1 cellular context compared by ENCODE assay signal in the genomic region with DNA sequence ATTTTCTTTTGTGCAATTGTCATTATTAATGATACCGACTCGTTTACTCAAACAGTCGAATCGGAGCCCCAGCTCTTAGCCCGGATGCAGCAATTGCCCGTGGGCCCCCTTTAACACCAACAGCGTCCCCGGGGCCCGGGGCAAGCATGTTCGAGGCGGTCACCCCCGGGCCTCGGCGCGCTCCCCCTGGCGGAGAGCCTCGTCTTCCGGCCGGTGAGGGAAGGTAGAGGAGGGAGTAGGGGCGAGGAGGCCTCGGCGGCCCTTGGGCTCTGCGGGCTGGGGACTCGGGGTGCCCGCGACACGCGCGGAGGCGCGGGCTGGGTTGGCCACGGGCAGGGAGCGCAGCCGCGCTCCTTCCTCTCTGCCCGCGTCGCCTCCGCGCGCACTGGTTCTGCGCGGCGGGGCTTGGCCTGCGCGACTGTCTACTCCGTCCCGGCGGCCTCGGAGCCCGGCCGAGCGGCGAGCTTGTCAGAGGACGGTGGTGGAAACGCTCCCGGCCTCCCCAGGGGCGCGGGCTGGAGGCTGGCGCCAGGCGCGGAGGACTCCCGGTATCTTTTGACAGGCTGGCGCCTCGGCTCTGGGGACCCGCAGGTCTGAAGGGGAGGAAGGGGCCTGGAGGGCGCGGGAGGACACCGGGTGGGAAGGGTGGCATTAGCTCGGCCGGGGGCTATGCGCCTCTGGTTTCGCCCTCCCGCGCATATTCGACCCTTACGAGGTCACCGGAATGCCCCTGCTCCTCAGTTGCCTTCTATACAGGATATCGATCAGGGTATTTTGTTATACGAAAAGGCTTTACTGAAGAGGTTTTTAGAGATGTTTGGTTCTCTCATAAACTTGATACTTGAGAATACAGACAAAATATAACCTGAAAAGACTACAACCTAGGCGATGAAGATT.
TF ChIP-seq lines count a peak whose summit lies in the region.

No MANE protein-coding gene starts in this region.

TF ChIP-seq in K562, 482 proteins besides CTCF, POLR2A, EP300 and RAD21 (continues in another document):
- TF ChIP-seq NR3C1 (CRISPR knock-in tag; IDR thresholded peaks at IDR 0.05) (peak; percentile 83), ZNF431 (CRISPR knock-in tag; IDR thresholded peaks at IDR 0.05) (peak; percentile 67; the same call in 1 of the 2 replicates), NBN (IDR thresholded peaks at IDR 0.05; ENCODE audit: low read depth) (no peak), ZKSCAN8 (CRISPR knock-in tag; IDR thresholded peaks at IDR 0.05) (no peak), CCNT2 (IDR thresholded peaks at IDR 0.05; ENCODE audit: borderline replicate concordance, extremely low read depth, insufficient read length, low read depth, low read length) (peak; percentile 64), CHD1 (IDR thresholded peaks at IDR 0.05; ENCODE audit: low read length) (peak; percentile 22), XRCC3 (IDR thresholded peaks at IDR 0.05) (no peak), RBM22 (IDR thresholded peaks at IDR 0.05; ENCODE audit: low read depth, low read length, poor library complexity, severe bottlenecking) (peak; percentile 62), CBX3 (IDR thresholded peaks at IDR 0.05; ENCODE audit: borderline replicate concordance in 1 of 2, low read length in 2 of 2) (peak in 1 of 2 experiments; percentile 53; a peak in 1 of 3 replicates), ZBTB7A (IDR thresholded peaks at IDR 0.05; ENCODE audit: borderline replicate concordance, control insufficient read depth, low read depth, low read length) (peak; percentile 13; the same call in 1 of the 2 replicates), ETV1 (tag; conservative IDR thresholded peaks at IDR 0.05; ENCODE audit: low read depth) (peak; percentile 89), ATF1 (CRISPR knock-in tag; IDR thresholded peaks at IDR 0.05) (no peak), ATF1 (tag; IDR thresholded peaks at IDR 0.05) (peak; percentile 45; the same call in 1 of the 2 replicates), MAZ (CRISPR knock-in tag; conservative IDR thresholded peaks at IDR 0.05 in 1 of 2, IDR thresholded peaks at IDR 0.05 in 1 of 2) (peak; percentile 62 to 77; a peak in 3 of 4 replicates), CXXC5 (CRISPR knock-in tag; IDR thresholded peaks at IDR 0.05) (peak; percentile 40; the same call in 1 of the 2 replicates), PML (IDR thresholded peaks at IDR 0.05; ENCODE audit: low read length) (peak; percentile 23; the same call in 1 of the 2 replicates), CHD2 (IDR thresholded peaks at IDR 0.05; ENCODE audit: low read depth, low read length) (no peak), RBM17 (IDR thresholded peaks at IDR 0.05; ENCODE audit: borderline replicate concordance, low read depth, low read length) (no peak), RB1 (IDR thresholded peaks at IDR 0.05; ENCODE audit: low read depth) (peak; percentile 78), GTF2A2 (tag; IDR thresholded peaks at IDR 0.05) (no peak), ELK1 (CRISPR knock-in tag; IDR thresholded peaks at IDR 0.05) (no peak), ZNF121 (CRISPR knock-in tag; conservative IDR thresholded peaks at IDR 0.05) (no peak), MXI1 (IDR thresholded peaks at IDR 0.05; ENCODE audit: low read depth, low read length) (0 out of 2 replicates have a peak, but pooled peaks have one; percentile 31), ZNF347 (CRISPR knock-in tag; IDR thresholded peaks at IDR 0.05; ENCODE audit: low read depth) (no peak), HCFC1 (IDR thresholded peaks at IDR 0.05; ENCODE audit: low read depth, low read length) (peak; percentile 29; the same call in 1 of the 2 replicates), TBP (optimal IDR thresholded peaks at IDR 0.05; ENCODE audit: low read depth, low read length) (peak; percentile 54), KAT7 (CRISPR knock-in tag; IDR thresholded peaks at IDR 0.05; ENCODE audit: borderline replicate concordance) (peak; percentile 39; the same call in 1 of the 2 replicates), ZFP1 (CRISPR knock-in tag; IDR thresholded peaks at IDR 0.05) (no peak), MYC (IDR thresholded peaks at IDR 0.05; ENCODE audit: low read depth, low read length) (peak; percentile 51; the same call in 1 of the 2 replicates), MYC (CRISPR knock-in tag; IDR thresholded peaks at IDR 0.05; ENCODE audit: borderline replicate concordance, low read depth) (no peak), TAF1 (IDR thresholded peaks at IDR 0.05; ENCODE audit: control insufficient read depth, extremely low read depth, insufficient read depth, low read length, severe bottlenecking) (peak; percentile 60), SMC3 (conservative IDR thresholded peaks at IDR 0.05; ENCODE audit: insufficient read depth, low read depth, low read length) (0 out of 2 replicates have a peak, but pooled peaks have one; percentile 15), ZHX1 (conservative IDR thresholded peaks at IDR 0.05; ENCODE audit: low read length) (no peak), HMBOX1 (IDR thresholded peaks at IDR 0.05) (no peak), NRF1 (conservative IDR thresholded peaks at IDR 0.05 in 1 of 2, IDR thresholded peaks at IDR 0.05 in 1 of 2) (peak; percentile 18 to 38; a peak in 3 of 4 replicates), FOSL1 (tag; conservative IDR thresholded peaks at IDR 0.05) (no peak), SETDB1 (IDR thresholded peaks at IDR 0.05; ENCODE audit: low read length) (no peak)
- TF ChIP-seq, protein P1, sequence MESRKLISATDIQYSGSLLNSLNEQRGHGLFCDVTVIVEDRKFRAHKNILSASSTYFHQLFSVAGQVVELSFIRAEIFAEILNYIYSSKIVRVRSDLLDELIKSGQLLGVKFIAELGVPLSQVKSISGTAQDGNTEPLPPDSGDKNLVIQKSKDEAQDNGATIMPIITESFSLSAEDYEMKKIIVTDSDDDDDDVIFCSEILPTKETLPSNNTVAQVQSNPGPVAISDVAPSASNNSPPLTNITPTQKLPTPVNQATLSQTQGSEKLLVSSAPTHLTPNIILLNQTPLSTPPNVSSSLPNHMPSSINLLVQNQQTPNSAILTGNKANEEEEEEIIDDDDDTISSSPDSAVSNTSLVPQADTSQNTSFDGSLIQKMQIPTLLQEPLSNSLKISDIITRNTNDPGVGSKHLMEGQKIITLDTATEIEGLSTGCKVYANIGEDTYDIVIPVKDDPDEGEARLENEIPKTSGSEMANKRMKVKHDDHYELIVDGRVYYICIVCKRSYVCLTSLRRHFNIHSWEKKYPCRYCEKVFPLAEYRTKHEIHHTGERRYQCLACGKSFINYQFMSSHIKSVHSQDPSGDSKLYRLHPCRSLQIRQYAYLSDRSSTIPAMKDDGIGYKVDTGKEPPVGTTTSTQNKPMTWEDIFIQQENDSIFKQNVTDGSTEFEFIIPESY (CRISPR knock-in tag; IDR thresholded peaks at IDR 0.05), result peak; percentile 64
- TF ChIP-seq, protein P2, sequence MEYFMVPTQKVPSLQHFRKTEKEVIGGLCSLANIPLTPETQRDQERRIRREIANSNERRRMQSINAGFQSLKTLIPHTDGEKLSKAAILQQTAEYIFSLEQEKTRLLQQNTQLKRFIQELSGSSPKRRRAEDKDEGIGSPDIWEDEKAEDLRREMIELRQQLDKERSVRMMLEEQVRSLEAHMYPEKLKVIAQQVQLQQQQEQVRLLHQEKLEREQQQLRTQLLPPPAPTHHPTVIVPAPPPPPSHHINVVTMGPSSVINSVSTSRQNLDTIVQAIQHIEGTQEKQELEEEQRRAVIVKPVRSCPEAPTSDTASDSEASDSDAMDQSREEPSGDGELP (CRISPR knock-in tag; IDR thresholded peaks at IDR 0.05; ENCODE audit: borderline replicate concordance), result peak; percentile 9; the same call in 1 of the 2 replicates
- TF ChIP-seq, protein P3, sequence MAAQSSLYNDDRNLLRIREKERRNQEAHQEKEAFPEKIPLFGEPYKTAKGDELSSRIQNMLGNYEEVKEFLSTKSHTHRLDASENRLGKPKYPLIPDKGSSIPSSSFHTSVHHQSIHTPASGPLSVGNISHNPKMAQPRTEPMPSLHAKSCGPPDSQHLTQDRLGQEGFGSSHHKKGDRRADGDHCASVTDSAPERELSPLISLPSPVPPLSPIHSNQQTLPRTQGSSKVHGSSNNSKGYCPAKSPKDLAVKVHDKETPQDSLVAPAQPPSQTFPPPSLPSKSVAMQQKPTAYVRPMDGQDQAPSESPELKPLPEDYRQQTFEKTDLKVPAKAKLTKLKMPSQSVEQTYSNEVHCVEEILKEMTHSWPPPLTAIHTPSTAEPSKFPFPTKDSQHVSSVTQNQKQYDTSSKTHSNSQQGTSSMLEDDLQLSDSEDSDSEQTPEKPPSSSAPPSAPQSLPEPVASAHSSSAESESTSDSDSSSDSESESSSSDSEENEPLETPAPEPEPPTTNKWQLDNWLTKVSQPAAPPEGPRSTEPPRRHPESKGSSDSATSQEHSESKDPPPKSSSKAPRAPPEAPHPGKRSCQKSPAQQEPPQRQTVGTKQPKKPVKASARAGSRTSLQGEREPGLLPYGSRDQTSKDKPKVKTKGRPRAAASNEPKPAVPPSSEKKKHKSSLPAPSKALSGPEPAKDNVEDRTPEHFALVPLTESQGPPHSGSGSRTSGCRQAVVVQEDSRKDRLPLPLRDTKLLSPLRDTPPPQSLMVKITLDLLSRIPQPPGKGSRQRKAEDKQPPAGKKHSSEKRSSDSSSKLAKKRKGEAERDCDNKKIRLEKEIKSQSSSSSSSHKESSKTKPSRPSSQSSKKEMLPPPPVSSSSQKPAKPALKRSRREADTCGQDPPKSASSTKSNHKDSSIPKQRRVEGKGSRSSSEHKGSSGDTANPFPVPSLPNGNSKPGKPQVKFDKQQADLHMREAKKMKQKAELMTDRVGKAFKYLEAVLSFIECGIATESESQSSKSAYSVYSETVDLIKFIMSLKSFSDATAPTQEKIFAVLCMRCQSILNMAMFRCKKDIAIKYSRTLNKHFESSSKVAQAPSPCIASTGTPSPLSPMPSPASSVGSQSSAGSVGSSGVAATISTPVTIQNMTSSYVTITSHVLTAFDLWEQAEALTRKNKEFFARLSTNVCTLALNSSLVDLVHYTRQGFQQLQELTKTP (IDR thresholded peaks at IDR 0.05; ENCODE audit: low read depth in 1 of 2, partially characterized antibody in 2 of 2), result no peak
